8 cellular contexts compared by ENCODE assay signal in the genomic region with DNA sequence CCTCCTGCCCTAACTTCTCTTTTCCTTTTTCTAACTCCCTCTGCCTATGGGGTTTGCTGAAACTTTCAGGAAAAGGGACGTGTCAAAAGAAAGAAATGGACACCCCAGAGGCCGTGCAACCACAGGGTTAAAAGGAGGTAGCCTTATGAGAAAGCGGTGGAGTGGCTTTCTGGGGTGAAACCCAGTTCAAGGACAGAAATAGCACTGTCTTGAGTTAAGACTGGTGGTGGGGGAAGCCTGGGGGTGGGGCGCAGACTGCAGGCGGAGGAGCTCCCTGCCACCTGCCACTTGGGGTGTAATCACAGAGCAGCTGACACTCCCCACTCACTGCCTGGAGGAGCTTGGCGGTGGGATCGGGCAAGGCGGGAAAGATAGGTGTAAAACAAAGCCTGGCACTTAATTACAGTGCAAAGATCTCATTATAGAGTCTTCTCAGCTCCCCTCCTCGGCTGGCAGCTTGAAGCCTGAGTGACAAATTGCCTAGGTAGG. TPM values are rescaled to one million over a fixed set of nuclear protein-coding genes. Genes with fewer than 3 reads are reported as not detected.
DNase-seq lines count a peak whose midpoint lies in the region; ATAC-seq, FAIRE-seq and TF ChIP-seq lines count a peak whose summit lies in the region.

No MANE protein-coding gene starts in this region.

- H3K9me3 ChIP-seq in SJCRH30 (replicated peaks) = no peaks in the 10 kb centered on the region

- H3K27ac ChIP-seq in SJCRH30 = no peak overlapping the region

- TF ChIP-seq CTCF in GM12864 (IDR thresholded peaks at IDR 0.05; ENCODE audit: low read depth, low read length, missing control alignments) (no peak), neural crest cell (conservative IDR thresholded peaks at IDR 0.05) (no peak)

- peaks cover 17% of the 10 kb centered on the region for H3K9me3 Mint-ChIP-seq in neural crest cell

- no peaks in the 10 kb centered on the region for H3K27me3 ChIP-seq in SJCRH30

- H3K4me1 Mint-ChIP-seq in neural crest cell = peaks cover 21% of the 10 kb centered on the region

- H3K36me3 ChIP-seq in SJCRH30 = no peaks in the 10 kb centered on the region

- peaks cover 20% of the 10 kb centered on the region for H3K27me3 Mint-ChIP-seq in neural crest cell (ENCODE audit: low read depth)

- H3K36me3 Mint-ChIP-seq in neural crest cell (ENCODE audit: low read depth) = no peaks in the 10 kb centered on the region

- FAIRE-seq in RCC 7860 (lab: Jason Lieb, UNC) = no peak

- H3K4me3 ChIP-seq in GM12864 (ENCODE audit: low read depth, low read length) (no peak overlapping the region; the same call in 1 of the 2 replicates), SJCRH30 (peak overlapping the region; percentile 60)

- no peak overlapping the region for H3K27ac Mint-ChIP-seq in neural crest cell (ENCODE audit: unreplicated experiment)

- peak; percentile 42 for ATAC-seq in HG03135 (IDR thresholded peaks at IDR 0.05; ENCODE audit: unreplicated experiment)

- peak overlapping the region; percentile 65 for H3K4me3 Mint-ChIP-seq in neural crest cell

- peaks cover 9% of the 10 kb centered on the region; the same call in 1 of the 2 replicates for H3K4me1 ChIP-seq in SJCRH30

- DNase-seq in GM12864 (ENCODE audit: low read depth) (peak; percentile 18), SJCRH30 (peak; percentile 78 to 83), neural crest cell (ENCODE audit: low read depth, low spot score) (no peak), NCI-H1694 (lab: John Stamatoyannopoulos, UW) (no peak), NCI-H146 treated with DMSO at 0.1 percent for 48 hours (lab: John Stamatoyannopoulos, UW; ENCODE audit: unreplicated experiment) (no peak), RCC 7860 (ENCODE audit: low spot score) (no peak)
- peak; percentile 13 for DNase-seq in central memory CD4-positive, alpha-beta T cell

RNA-seq across cellular contexts. Expression of gene TLR5, which starts 0.8 kb away (rescaled TPM):
- total RNA-seq in SJCRH30 (2014; rRNA removed; shearing (Covaris generic)) = 0.06 and 0.10 TPM in 2 replicates
- 0.30 and 0.68 TPM in 2 replicates for total RNA-seq in neural crest cell

Comparison
In these comparisons a context has a peak if more than half of its experiments do, and no peak if none do; other contexts are left out.
1. DNase-seq: peak in GM12864 (single experiment), SJCRH30 (2 of 2) and central memory CD4-positive, alpha-beta T cell (single experiment); none in neural crest cell (single experiment), NCI-H1694 (single experiment), NCI-H146 treated with DMSO at 0.1 percent for 48 hours (single experiment) and RCC 7860 (single experiment).